ENCODE assay signal across 25 cellular contexts in genomic region chr17:49819651-49820050, GRCh38. TPM values are rescaled to one million over a fixed set of nuclear protein-coding genes. Genes with fewer than 3 reads are reported as not detected.
DNase-seq lines count a peak whose midpoint lies in the region; ATAC-seq and TF ChIP-seq lines count a peak whose summit lies in the region.
"Had no signal": no experiment of that assay in that cellular context is flagged by ENCODE, and none has a peak within 500 bp of the region (broad histone marks: within the 10 kb centered on the region; RNA-seq: fewer than 3 reads in every experiment).

No MANE protein-coding gene starts in this region.

- peaks cover 81% of the 10 kb centered on the region for H3K36me3 ChIP-seq in Loucy (ENCODE audit: insufficient read depth, low read length)
- H3K36me3 ChIP-seq in A673 (ENCODE audit: insufficient read depth, low read length, poor library complexity, severe bottlenecking), result peaks cover 86% of the 10 kb centered on the region

- H3K27me3 ChIP-seq in Loucy (ENCODE audit: insufficient read depth, low read length, poor library complexity, severe bottlenecking), result no peaks in the 10 kb centered on the region
- H3K27me3 ChIP-seq in A673 (replicated peaks; ENCODE audit: insufficient read depth, low read depth, low read length, poor library complexity), result no peaks in the 10 kb centered on the region

- no peaks in the 10 kb centered on the region for H3K27me3 Mint-ChIP-seq in activated naive CD8-positive, alpha-beta T cell
- H3K27me3 Mint-ChIP-seq in activated naive CD8-positive, alpha-beta T cell treated with anti-CD3 and anti-CD28 coated beads for 36 hours, result no peaks in the 10 kb centered on the region
- no peaks in the 10 kb centered on the region for H3K27me3 Mint-ChIP-seq in effector memory CD8-positive, alpha-beta T cell

- DNase-seq in activated naive CD8-positive, alpha-beta T cell treated with anti-CD3 and anti-CD28 coated beads for 36 hours, result no peak
- no peak for DNase-seq in effector memory CD8-positive, alpha-beta T cell
- no peak for DNase-seq in A673 (ENCODE audit: low spot score)
- DNase-seq in GM13977 (ENCODE audit: low spot score), result no peak
- DNase-seq in NCI-H2029 (lab: John Stamatoyannopoulos, UW), result no peak
- DNase-seq in stimulated activated CD4-positive, alpha-beta T cell treated with anti-CD3 and anti-CD28 coated beads, Interleukin-2, amount 100 ng/mL, for 24 hours, result no peak
- DNase-seq: ACHN, C1 segment of cervical spinal cord, Caco-2, GDM1, H9, NCI-H1048, NCI-H146, NCI-H510A, NCI-H774, OCI-M1, SHP77 had no signal

- H3K36me3 Mint-ChIP-seq in activated naive CD8-positive, alpha-beta T cell, result peaks cover 6% of the 10 kb centered on the region
- peaks cover 38% of the 10 kb centered on the region for H3K36me3 Mint-ChIP-seq in activated naive CD8-positive, alpha-beta T cell treated with anti-CD3 and anti-CD28 coated beads for 36 hours
- peaks cover 86% of the 10 kb centered on the region for H3K36me3 Mint-ChIP-seq in effector memory CD8-positive, alpha-beta T cell (ENCODE audit: insufficient read depth)

- H3K79me2 ChIP-seq in Loucy (ENCODE audit: insufficient read depth, low read length), result peaks cover 41% of the 10 kb centered on the region; the same call in 1 of the 2 replicates

- no TSS peak for BruUV-seq in A673 (replicated peaks; lab: Mats Ljungman, UMichigan)

- H3K4me1 ChIP-seq in Loucy (ENCODE audit: insufficient read depth, low read length, poor library complexity, severe bottlenecking), result peaks cover 42% of the 10 kb centered on the region
- peaks cover 52% of the 10 kb centered on the region for H3K4me1 ChIP-seq in A673 (ENCODE audit: insufficient read depth, low read length, poor library complexity, severe bottlenecking)

- intact Hi-C loops in A673 (cut with micrococcal nuclease; ENCODE audit: unreplicated experiment), result loop anchor here (5.0 kb wide), 1 partner anchor 47 kb away; no protein-coding TSS in a partner anchor

- POLR2A ChIA-PET in A673 (lab: Charles Lee; ENCODE audit: low non-redundant PET), result no interaction called here

- peak overlapping the region; percentile 47 for H3K9ac ChIP-seq in Loucy (ENCODE audit: low read depth, low read length, poor library complexity, severe bottlenecking)
- H3K9ac ChIP-seq: KMS-11 had no signal

- no peak overlapping the region for H3K4me3 Mint-ChIP-seq in activated naive CD8-positive, alpha-beta T cell
- H3K4me3 Mint-ChIP-seq in activated naive CD8-positive, alpha-beta T cell treated with anti-CD3 and anti-CD28 coated beads for 36 hours, result no peak overlapping the region
- H3K4me3 Mint-ChIP-seq in effector memory CD8-positive, alpha-beta T cell, result peak overlapping the region in 1 of 2 donors; percentile 61

- TF ChIP-seq CTCF in Loucy (conservative IDR thresholded peaks at IDR 0.05; ENCODE audit: low read length) (no peak), A673 (conservative IDR thresholded peaks at IDR 0.05; ENCODE audit: low read depth, low read length) (no peak), GM13977 (IDR thresholded peaks at IDR 0.05; ENCODE audit: extremely low read depth, insufficient read depth, missing control alignments) (no peak)

- peaks cover 5% of the 10 kb centered on the region for H4K20me1 ChIP-seq in Loucy (ENCODE audit: insufficient read depth, low read length, poor library complexity, severe bottlenecking)

- no peak for ATAC-seq in effector memory CD8-positive, alpha-beta T cell (replicated peaks)
- ATAC-seq: SK-N-SH treated with all-trans-retinoic acid at 6 μM for 48 hours had no signal

- H3K9me2 ChIP-seq in Loucy (replicated peaks; ENCODE audit: low read depth, low read length), result no peaks in the 10 kb centered on the region

- H2AFZ ChIP-seq in Loucy (ENCODE audit: low read length), result no peak overlapping the region

- H3K4me1 Mint-ChIP-seq in activated naive CD8-positive, alpha-beta T cell (ENCODE audit: low read depth), result peaks cover 71% of the 10 kb centered on the region
- peaks cover 57% of the 10 kb centered on the region for H3K4me1 Mint-ChIP-seq in activated naive CD8-positive, alpha-beta T cell treated with anti-CD3 and anti-CD28 coated beads for 36 hours
- peaks cover 31 to 40% of the 10 kb centered on the region in 2 donors for H3K4me1 Mint-ChIP-seq in effector memory CD8-positive, alpha-beta T cell (ENCODE audit: low read depth in 2 of 2)

- in situ Hi-C loops in GM13977 (cut with MboI; ENCODE audit: low pct_unique_long_range_greater_than_20kb, low sequenced_read_pairs, unreplicated experiment), result no loop called here

- peak overlapping the region; percentile 91 for H3K27ac Mint-ChIP-seq in activated naive CD8-positive, alpha-beta T cell
- no peak overlapping the region for H3K27ac Mint-ChIP-seq in activated naive CD8-positive, alpha-beta T cell treated with anti-CD3 and anti-CD28 coated beads for 36 hours
- H3K27ac Mint-ChIP-seq in effector memory CD8-positive, alpha-beta T cell, result peak overlapping the region; percentile 75 to 88

- H3K9me3 ChIP-seq in Loucy (ENCODE audit: insufficient read depth, low read depth, low read length) (no peaks in the 10 kb centered on the region), A673 (ENCODE audit: low read depth, low read length, poor library complexity, severe bottlenecking) (no peaks in the 10 kb centered on the region)
- H3K9me3 ChIP-seq: Caco-2 had no signal

- H3K27ac ChIP-seq in A673 (ENCODE audit: low read depth, low read length, poor library complexity, severe bottlenecking), result no peak overlapping the region
- H3K27ac ChIP-seq: KMS-11 had no signal

- no peaks in the 10 kb centered on the region for H3K9me3 Mint-ChIP-seq in activated naive CD8-positive, alpha-beta T cell (ENCODE audit: low read depth)
- H3K9me3 Mint-ChIP-seq in activated naive CD8-positive, alpha-beta T cell treated with anti-CD3 and anti-CD28 coated beads for 36 hours, result no peaks in the 10 kb centered on the region
- H3K9me3 Mint-ChIP-seq in effector memory CD8-positive, alpha-beta T cell, result no peaks in the 10 kb centered on the region
- H3K9me3 Mint-ChIP-seq: H9 had no signal

- H3F3A ChIP-seq in Loucy (ENCODE audit: low read depth), result peaks cover 14% of the 10 kb centered on the region; the same call in 1 of the 2 replicates

- peak overlapping the region; percentile 70 for H3K4me2 ChIP-seq in Loucy (ENCODE audit: low read depth, low read length, poor library complexity, severe bottlenecking)
- H3K4me2 ChIP-seq: KMS-11 had no signal

- H3K4me3 ChIP-seq in Loucy (ENCODE audit: low read length, poor library complexity, severe bottlenecking), result peak overlapping the region; percentile 35
- no peak overlapping the region for H3K4me3 ChIP-seq in A673 (ENCODE audit: low read depth, low read length, poor library complexity, severe bottlenecking)

- CTCF ChIA-PET in A673 (lab: Charles Lee), result interaction anchor here (0.6 kb wide), 1 partner anchor 34 kb away, joined by 3 read pairs; no protein-coding TSS in a partner anchor

RNA-seq across cellular contexts. Expression of gene TAC4, which starts 28.2 kb away (rescaled TPM):
- total RNA-seq in activated naive CD8-positive, alpha-beta T cell treated with anti-CD3 and anti-CD28 coated beads for 36 hours, result not detected
- not detected in 2 replicates for total RNA-seq in A673 (2021)
- total RNA-seq: Daoy, H9, HT-29, MCF 10A, RPMI7951 had no signal

RNA-seq across cellular contexts. Expression of gene KAT7, which starts 31.2 kb away (rescaled TPM):
- total RNA-seq in activated naive CD8-positive, alpha-beta T cell treated with anti-CD3 and anti-CD28 coated beads for 36 hours, result 10 to 100 TPM; 65.9 to 67.2 TPM
- total RNA-seq in A673 (2021), result 94.0 and 96.2 TPM in 2 replicates

RNA-seq across cellular contexts. Expression of gene FAM117A, which starts 55.7 kb away (rescaled TPM):
- total RNA-seq in activated naive CD8-positive, alpha-beta T cell treated with anti-CD3 and anti-CD28 coated beads for 36 hours, result 10 to 100 TPM; 16.2 to 16.4 TPM
- 10.1 and 10.8 TPM in 2 replicates for total RNA-seq in A673 (2021)
